In genomic region chr2:112183327-112184025, GRCh38 we compare ENCODE assay signal across 15 cellular contexts. TPM values are rescaled to one million over a fixed set of nuclear protein-coding genes. Genes with fewer than 3 reads are reported as not detected.
DNase-seq lines count a peak whose midpoint lies in the region; ATAC-seq and TF ChIP-seq lines count a peak whose summit lies in the region.
"Had no signal": no experiment of that assay in that cellular context is flagged by ENCODE, and none has a peak within 500 bp of the region (broad histone marks: within the 10 kb centered on the region; RNA-seq: fewer than 3 reads in every experiment).

No MANE protein-coding gene starts in this region.

- no peaks in the 10 kb centered on the region for H3K27me3 Mint-ChIP-seq in activated naive CD8-positive, alpha-beta T cell treated with anti-CD3 and anti-CD28 coated beads for 36 hours

- no peaks in the 10 kb centered on the region for H3K4me1 ChIP-seq in right atrium auricular region
- H3K4me1 ChIP-seq: foreskin keratinocyte had no signal

- H3K4me3 ChIP-seq in right atrium auricular region: no peak overlapping the region

- H3K4me3 Mint-ChIP-seq in activated naive CD8-positive, alpha-beta T cell treated with anti-CD3 and anti-CD28 coated beads for 36 hours: peak overlapping the region; percentile 78
- H3K4me3 Mint-ChIP-seq: neural crest cell had no signal

- ATAC-seq in stimulated activated naive CD8-positive, alpha-beta T cell treated with anti-CD3 and anti-CD28 coated beads, Interleukin-15, Interleukin-2, amounts not matched to agents 100 U/mL and 50 U/mL, for 24 hours: peak; percentile 0
- no peak for ATAC-seq in GM19351 (IDR thresholded peaks at IDR 0.05; ENCODE audit: unreplicated experiment)
- ATAC-seq: foreskin keratinocyte, HCT116 had no signal

- H3K9me3 ChIP-seq in right atrium auricular region: no peaks in the 10 kb centered on the region

- H3K4me1 Mint-ChIP-seq in activated naive CD8-positive, alpha-beta T cell treated with anti-CD3 and anti-CD28 coated beads for 36 hours: peaks cover 54% of the 10 kb centered on the region
- H3K4me1 Mint-ChIP-seq: neural crest cell had no signal

- H3K27ac ChIP-seq in right atrium auricular region: no peak overlapping the region
- H3K27ac ChIP-seq: foreskin keratinocyte had no signal

- DNase-seq in activated CD4-positive, alpha-beta T cell treated with anti-CD3 and anti-CD28 coated beads for 4 hours: peak; percentile 15 to 16
- DNase-seq in activated CD4-positive, alpha-beta T cell treated with anti-CD3 and anti-CD28 coated beads, Interleukin-2, amount 50 U/mL, for 1 hour: no peak
- DNase-seq in NCI-H226 (peak; percentile 17), right atrium auricular region (ENCODE audit: low spot score) (no peak), SKM-1 treated with dmso at 0.1 percent for 144 hours (lab: John Stamatoyannopoulos, UW; ENCODE audit: unreplicated experiment) (no peak)
- no peak for DNase-seq in activated naive CD8-positive, alpha-beta T cell treated with anti-CD3 and anti-CD28 coated beads for 36 hours
- DNase-seq in stimulated activated naive CD8-positive, alpha-beta T cell treated with anti-CD3 and anti-CD28 coated beads, Interleukin-15, Interleukin-2, amounts not matched to agents 100 U/mL and 50 U/mL, for 24 hours: peak; percentile 27
- DNase-seq: ACHN, foreskin keratinocyte, mammary epithelial cell, NCI-H1930, SIG-M5 had no signal

- peaks cover 32% of the 10 kb centered on the region for H3K36me3 Mint-ChIP-seq in activated naive CD8-positive, alpha-beta T cell treated with anti-CD3 and anti-CD28 coated beads for 36 hours

- TF ChIP-seq CTCF in right atrium auricular region (IDR thresholded peaks at IDR 0.05): no peak

- peaks cover 3% of the 10 kb centered on the region for H3K9me3 Mint-ChIP-seq in activated naive CD8-positive, alpha-beta T cell treated with anti-CD3 and anti-CD28 coated beads for 36 hours

- no peaks in the 10 kb centered on the region for H3K36me3 ChIP-seq in right atrium auricular region

- peak overlapping the region; percentile 86 for H3K27ac Mint-ChIP-seq in activated naive CD8-positive, alpha-beta T cell treated with anti-CD3 and anti-CD28 coated beads for 36 hours

- H3K27me3 ChIP-seq in right atrium auricular region: peaks cover 0 to 6% of the 10 kb centered on the region in 2 donors

RNA-seq across cellular contexts. Expression of gene FBLN7, which starts 45.3 kb away (rescaled TPM):
- total RNA-seq in activated naive CD8-positive, alpha-beta T cell treated with anti-CD3 and anti-CD28 coated beads for 36 hours: 1 to 10 TPM; 8.8 to 9.4 TPM
- 1 to 10 TPM in 1 of 2 donors, under 1 TPM in 1; 0.86 to 3.5 TPM for total RNA-seq in right atrium auricular region

Comparison
In these comparisons a context has a peak if more than half of its experiments do, and no peak if none do; other contexts are left out.
1. DNase-seq: peak in activated CD4-positive, alpha-beta T cell treated with anti-CD3 and anti-CD28 coated beads for 4 hours (2 of 2), NCI-H226 (single experiment) and stimulated activated naive CD8-positive, alpha-beta T cell treated with anti-CD3 and anti-CD28 coated beads, Interleukin-15, Interleukin-2, amounts not matched to agents 100 U/mL and 50 U/mL, for 24 hours (single experiment); none in activated CD4-positive, alpha-beta T cell treated with anti-CD3 and anti-CD28 coated beads, Interleukin-2, amount 50 U/mL, for 1 hour (single experiment), activated naive CD8-positive, alpha-beta T cell treated with anti-CD3 and anti-CD28 coated beads for 36 hours (single experiment), right atrium auricular region (single experiment) and SKM-1 treated with dmso at 0.1 percent for 144 hours (single experiment).